In the genomic region with DNA sequence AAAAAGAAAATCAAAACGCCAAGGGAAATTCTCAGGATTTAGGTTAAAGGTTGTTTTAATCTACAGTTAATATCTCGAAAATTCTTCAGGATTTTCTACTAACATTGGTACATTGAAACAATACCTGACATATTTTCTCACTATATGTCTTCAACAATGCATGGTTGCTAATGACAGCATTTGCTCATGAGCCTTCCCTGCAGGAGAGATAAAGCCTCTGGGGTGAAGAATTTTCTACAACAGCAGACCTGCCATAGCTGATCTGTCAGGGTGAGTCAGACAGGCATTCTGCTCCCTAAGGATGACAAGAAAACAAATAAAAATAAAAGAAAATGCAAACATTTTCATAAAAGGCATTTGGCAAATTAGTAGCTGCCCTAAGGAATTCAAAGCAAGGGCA, we compare ENCODE assay signal across 1 cellular context.
TF ChIP-seq lines count a peak whose summit lies in the region.

No MANE protein-coding gene starts in this region.

TF ChIP-seq in IMR-90, 13 proteins besides CTCF, POLR2A, EP300 and RAD21 (continued from another document):
- TF ChIP-seq NFE2L2 (IDR thresholded peaks at IDR 0.05; ENCODE audit: low read depth, low read length) (no peak), FOS (IDR thresholded peaks at IDR 0.05; ENCODE audit: low read depth, low read length) (no peak)
